ENCODE assay signal across 8 cellular contexts in genomic region chr6:31493875-31494694, GRCh38. TPM values are rescaled to one million over a fixed set of nuclear protein-coding genes. Genes with fewer than 3 reads are reported as not detected.
DNase-seq lines count a peak whose midpoint lies in the region; ATAC-seq and TF ChIP-seq lines count a peak whose summit lies in the region.

No MANE protein-coding gene starts in this region.

- H3K9ac ChIP-seq in DND-41 (ENCODE audit: low read depth, low read length), result peak overlapping the region; percentile 89

- peaks cover 9% of the 10 kb centered on the region for H3K36me3 Mint-ChIP-seq in activated B cell treated with CpG ODN at 0.5 μM for 24 hours (ENCODE audit: low read depth)

- H3K4me1 ChIP-seq in DND-41 (ENCODE audit: insufficient read depth, low read length), result peaks cover 68% of the 10 kb centered on the region

- H3K4me3 Mint-ChIP-seq in activated B cell treated with CpG ODN at 0.5 μM for 24 hours, result peak overlapping the region; percentile 90

- POLR2A ChIA-PET in activated B cell treated with CpG ODN at 0.5 μM for 24 hours (lab: Charles Lee), result interaction anchor here (0.5 to 3.4 kb wide), 23 partner anchors 11 to 1313 kb away, joined by 3 to 46 read pairs (median 4); partner anchors contain the start of genes AIF1, BAG6, DDX39B and EHMT2

- H3K36me3 ChIP-seq in DND-41 (ENCODE audit: insufficient read depth, low read length), result peaks cover 11% of the 10 kb centered on the region

- H3K27ac Mint-ChIP-seq in activated B cell treated with CpG ODN at 0.5 μM for 24 hours, result peak overlapping the region; percentile 92

- H4K20me1 ChIP-seq in DND-41 (ENCODE audit: insufficient read depth, low read length), result peaks cover 16% of the 10 kb centered on the region

- TF ChIP-seq CTCF in DND-41 (IDR thresholded peaks at IDR 0.05; ENCODE audit: borderline replicate concordance, extremely low read depth, low read length, poor library complexity, severe bottlenecking), result peak; percentile 92
- no peak for TF ChIP-seq CTCF in activated B cell treated with CpG ODN at 0.5 μM for 24 hours (IDR thresholded peaks at IDR 0.05)
- peak; percentile 77 for TF ChIP-seq CTCF in cardiac fibroblast (IDR thresholded peaks at IDR 0.05; ENCODE audit: low read depth, low read length)

- no peaks in the 10 kb centered on the region for H3K27me3 Mint-ChIP-seq in activated B cell treated with CpG ODN at 0.5 μM for 24 hours

- intact Hi-C loops in activated B cell treated with CpG ODN at 0.5 μM for 24 hours (cut with micrococcal nuclease), result loop anchor here (1.0 to 10.0 kb wide), 6 partner anchors 47 to 336 kb away; partner anchors contain the start of genes ATP6V1G2, CLIC1 and MICA

- peak overlapping the region; percentile 97 for H2AFZ ChIP-seq in DND-41 (ENCODE audit: low read depth, low read length)

- no peaks in the 10 kb centered on the region for H3K9me3 ChIP-seq in DND-41 (ENCODE audit: insufficient read depth, low read length, severe bottlenecking)

- DNase-seq in DND-41, result peak; percentile 77
- DNase-seq in HCEC 1CT, result peak; percentile 72
- DNase-seq in NCI-H2029 treated with DMSO at 0.1 percent for 48 hours (lab: John Stamatoyannopoulos, UW), result peak; percentile 37
- DNase-seq in activated B cell treated with CpG ODN at 0.5 μM for 24 hours, result peak; percentile 76
- peak; percentile 76 to 78 for DNase-seq in cardiac fibroblast (ENCODE audit: low read depth in 2 of 2)
- peak; percentile 89 for DNase-seq in islet precursor cell
- DNase-seq in stimulated activated CD4-positive, alpha-beta T cell treated with anti-CD3 and anti-CD28 coated beads, Interleukin-12 subunit alpha, Interleukin-12 subunit beta, amount 100 ng/mL, for 24 hours (ENCODE audit: low read depth in 2 of 2), result peak; percentile 52 to 70

- H3K4me1 Mint-ChIP-seq in activated B cell treated with CpG ODN at 0.5 μM for 24 hours, result peaks cover 54% of the 10 kb centered on the region

- peak overlapping the region; percentile 94 for H3K4me2 ChIP-seq in DND-41 (ENCODE audit: insufficient read depth, low read length)

- ATAC-seq in DND-41 (ENCODE audit: insufficient read depth, low read depth) (peak; percentile 67), activated B cell treated with CpG ODN at 0.5 μM for 24 hours (ENCODE audit: low read depth) (peak; percentile 48), GM21423 (IDR thresholded peaks at IDR 0.05; ENCODE audit: unreplicated experiment) (no peak)

- CTCF ChIA-PET in activated B cell treated with CpG ODN at 0.5 μM for 24 hours (lab: Charles Lee), result interaction anchor here (0.7 to 3.9 kb wide), 5 partner anchors 47 to 169 kb away, joined by 3 to 21 read pairs (median 4); partner anchors contain the start of genes ATP6V1G2, DDX39B and NFKBIL1

- H3K27ac ChIP-seq in DND-41 (ENCODE audit: low read length), result peak overlapping the region; percentile 88

- H3K4me3 ChIP-seq in DND-41 (ENCODE audit: low read depth in 1 of 2, low read length in 2 of 2), result peak overlapping the region; percentile 66 to 88
- peak overlapping the region; percentile 65 to 73 for H3K4me3 ChIP-seq in cardiac fibroblast (replicated peaks in 1 of 2; ENCODE audit: low read depth in 2 of 2, low read length in 2 of 2)

- no peaks in the 10 kb centered on the region for H3K9me3 Mint-ChIP-seq in activated B cell treated with CpG ODN at 0.5 μM for 24 hours

- H3K27me3 ChIP-seq in DND-41 (ENCODE audit: insufficient read depth, low read length, poor library complexity), result no peaks in the 10 kb centered on the region

- peaks cover 78% of the 10 kb centered on the region for H3K79me2 ChIP-seq in DND-41 (ENCODE audit: insufficient read depth, low read length)

RNA-seq across cellular contexts. Expression of gene MICB, which starts 3.9 kb away (rescaled TPM):
- total RNA-seq in activated B cell treated with CpG ODN at 0.5 μM for 24 hours, result 17.2 and 17.6 TPM in 2 replicates

RNA-seq across cellular contexts. Expression of gene MCCD1, which starts 34.7 kb away (rescaled TPM):
- not detected in 2 replicates for total RNA-seq in activated B cell treated with CpG ODN at 0.5 μM for 24 hours

RNA-seq across cellular contexts. Expression of gene DDX39B, which starts 47.7 kb away (rescaled TPM):
- 431 and 484 TPM in 2 replicates for total RNA-seq in activated B cell treated with CpG ODN at 0.5 μM for 24 hours

RNA-seq across cellular contexts. Expression of gene ATP6V1G2, which starts 52.3 kb away (rescaled TPM):
- 1.9 and 3.2 TPM in 2 replicates for total RNA-seq in activated B cell treated with CpG ODN at 0.5 μM for 24 hours

RNA-seq across cellular contexts. Expression of gene NFKBIL1, which starts 53.3 kb away (rescaled TPM):
- total RNA-seq in activated B cell treated with CpG ODN at 0.5 μM for 24 hours, result 11.7 and 16.7 TPM in 2 replicates

Comparison
In these comparisons a context has a peak if more than half of its experiments do, and no peak if none do; other contexts are left out.
1. DNase-seq: peak in every context shown above with its lines; median percentile 89 in islet precursor cell; 77 in DND-41; 77 in cardiac fibroblast; 76 in activated B cell treated with CpG ODN at 0.5 μM for 24 hours; 72 in HCEC 1CT; 61 in stimulated activated CD4-positive, alpha-beta T cell treated with anti-CD3 and anti-CD28 coated beads, Interleukin-12 subunit alpha, Interleukin-12 subunit beta, amount 100 ng/mL, for 24 hours; 37 in NCI-H2029 treated with DMSO at 0.1 percent for 48 hours.